Comparison of ENCODE assay signal across 8 cellular contexts in genomic region chr11:47213985-47214564, GRCh38. TPM values are rescaled to one million over a fixed set of nuclear protein-coding genes. Genes with fewer than 3 reads are reported as not detected.
DNase-seq lines count a peak whose midpoint lies in the region; TF ChIP-seq lines count a peak whose summit lies in the region.

No MANE protein-coding gene starts in this region.

- peaks cover 6% of the 10 kb centered on the region for H3K27me3 Mint-ChIP-seq in HFFc6 (ENCODE audit: insufficient read depth)

- peaks cover 37% of the 10 kb centered on the region for H3K4me1 Mint-ChIP-seq in HFFc6 (ENCODE audit: low read depth)

- DNase-seq in GM04503 (ENCODE audit: low read depth) (peak; percentile 79), HFFc6 (peak; percentile 62), NB4 (ENCODE audit: low read depth) (peak; percentile 93), SKM-1 treated with dmso at 0.1 percent for 144 hours (lab: John Stamatoyannopoulos, UW; ENCODE audit: unreplicated experiment) (peak; percentile 82), cardiac muscle cell (ENCODE audit: low read depth in 1 of 2, low spot score in 1 of 2) (peak; percentile 77 to 93), transverse colon (peak; percentile 94)
- peak; percentile 61 for DNase-seq in activated naive CD8-positive, alpha-beta T cell treated with anti-CD3 and anti-CD28 coated beads, Interleukin-2, amount 50 U/mL, for 16 hours (ENCODE audit: low read depth, low spot score)

- peak overlapping the region; percentile 91 for H3K4me3 Mint-ChIP-seq in HFFc6

- no peaks in the 10 kb centered on the region for H3K9me3 Mint-ChIP-seq in HFFc6

- peak overlapping the region; percentile 67 for H3K4me3 ChIP-seq in NB4 (ENCODE audit: low read depth, low read length)
- H3K4me3 ChIP-seq in cardiac muscle cell, result peak overlapping the region; percentile 42
- peak overlapping the region; percentile 71 for H3K4me3 ChIP-seq in parathyroid adenoma (ENCODE audit: low read depth, low read length)
- H3K4me3 ChIP-seq in transverse colon, result peak overlapping the region; percentile 52 to 77 (median 58)

- H3K36me3 ChIP-seq in cardiac muscle cell (no peaks in the 10 kb centered on the region), parathyroid adenoma (ENCODE audit: control insufficient read depth, insufficient read depth, low read length) (no peaks in the 10 kb centered on the region), transverse colon (peaks cover 0 to 7% (median 0%) of the 10 kb centered on the region in 4 donors)

- in situ Hi-C loops in transverse colon (cut with MboI; ENCODE audit: low pct_ligation_motif_present in 1 of 4, low pct_unique_long_range_greater_than_20kb in 1 of 4, low sequenced_read_pairs in 3 of 4), result no loop called here

- H3K27ac ChIP-seq in cardiac muscle cell, result no peak overlapping the region
- peak overlapping the region; percentile 74 for H3K27ac ChIP-seq in parathyroid adenoma
- peak overlapping the region; percentile 96 to 98 (median 97) for H3K27ac ChIP-seq in transverse colon

- peak overlapping the region; percentile 93 for H2AFZ ChIP-seq in parathyroid adenoma

- peak; percentile 74 for TF ChIP-seq POLR2A in NB4 (IDR thresholded peaks at IDR 0.05; ENCODE audit: extremely low read depth, insufficient read length)
- peak; percentile 86 for TF ChIP-seq POLR2A in transverse colon (IDR thresholded peaks at IDR 0.05)

- peaks cover 14% of the 10 kb centered on the region for H3K36me3 Mint-ChIP-seq in HFFc6 (ENCODE audit: low read depth)

- H3K4me1 ChIP-seq in cardiac muscle cell (ENCODE audit: low read depth), result peaks cover 24% of the 10 kb centered on the region
- no peaks in the 10 kb centered on the region for H3K4me1 ChIP-seq in parathyroid adenoma
- H3K4me1 ChIP-seq in transverse colon, result peaks cover 16 to 27% (median 22%) of the 10 kb centered on the region in 4 donors

- H3K27me3 ChIP-seq in cardiac muscle cell, result no peaks in the 10 kb centered on the region
- no peaks in the 10 kb centered on the region for H3K27me3 ChIP-seq in parathyroid adenoma (ENCODE audit: control insufficient read depth, insufficient read depth, low read length)
- H3K27me3 ChIP-seq in transverse colon, result no peaks in the 10 kb centered on the region

- H3K9ac ChIP-seq in parathyroid adenoma, result no peak overlapping the region

- H3K4me2 ChIP-seq in parathyroid adenoma (ENCODE audit: low read length), result peak overlapping the region; percentile 77

- intact Hi-C loops in transverse colon (cut with DNase I; ENCODE audit: low total_unique reads), result no loop called here

- no peak for TF ChIP-seq EP300 in transverse colon (IDR thresholded peaks at IDR 0.05; ENCODE audit: low read depth)

- WGBS in transverse colon (ENCODE audit: low coverage in 1 of 2), 2 donors, result 5 to 7% methylated on average over 7 to 20 of the region's 20 CpGs

- no peaks in the 10 kb centered on the region for H3K79me2 ChIP-seq in parathyroid adenoma

- no peaks in the 10 kb centered on the region for H3K9me3 ChIP-seq in cardiac muscle cell (ENCODE audit: low read depth)
- H3K9me3 ChIP-seq in parathyroid adenoma (ENCODE audit: control insufficient read depth, low read length), result no peaks in the 10 kb centered on the region
- H3K9me3 ChIP-seq in transverse colon, result no peaks in the 10 kb centered on the region

- no peak for TF ChIP-seq CTCF in HFFc6 (IDR thresholded peaks at IDR 0.05)
- no peak for TF ChIP-seq CTCF in NB4 (IDR thresholded peaks at IDR 0.05; ENCODE audit: low read depth, low read length)
- no peak for TF ChIP-seq CTCF in cardiac muscle cell (IDR thresholded peaks at IDR 0.05; ENCODE audit: low read depth, low read length)
- TF ChIP-seq CTCF in parathyroid adenoma (IDR thresholded peaks at IDR 0.05), result no peak
- no peak for TF ChIP-seq CTCF in transverse colon (IDR thresholded peaks at IDR 0.05)

- H3K27ac Mint-ChIP-seq in HFFc6, result peak overlapping the region; percentile 94

RNA-seq across cellular contexts. Expression of gene DDB2, which starts 0.7 kb away (rescaled TPM):
- 10 to 100 TPM; 23.6 to 38.7 (median 33.7) TPM for total RNA-seq in HFFc6 (2021; fragmentation: NEBNext Ultra II Directional; extraction: Animal tissue kit (Norgen Biotek cat#: 25700))
- 45.1 and 79.4 TPM in 2 replicates for total RNA-seq in cardiac muscle cell
- polyA plus RNA-seq in cardiac muscle cell, result 40.5 and 65.2 TPM in 2 replicates
- 10 to 100 TPM in 3 of 4 donors, 1 to 10 TPM in 1; 8.6 to 45.4 (median 28.6) TPM for total RNA-seq in transverse colon

RNA-seq across cellular contexts. Expression of gene PACSIN3, which starts 27.8 kb away (rescaled TPM):
- total RNA-seq in HFFc6 (2021; fragmentation: NEBNext Ultra II Directional; extraction: Animal tissue kit (Norgen Biotek cat#: 25700)), result 10 to 100 TPM; 10.3 to 30.9 (median 22.1) TPM
- total RNA-seq in cardiac muscle cell, result 62.6 and 113 TPM in 2 replicates
- 79.8 and 116 TPM in 2 replicates for polyA plus RNA-seq in cardiac muscle cell
- 10 to 100 TPM in 2 of 4 donors, 1 to 10 TPM in 2; 1.2 to 13.9 (median 9.8) TPM for total RNA-seq in transverse colon

RNA-seq across cellular contexts. Expression of gene ACP2, which starts 34.5 kb away (rescaled TPM):
- total RNA-seq in HFFc6 (2021; fragmentation: NEBNext Ultra II Directional; extraction: Animal tissue kit (Norgen Biotek cat#: 25700)), result 10 to 100 TPM; 33.4 to 37.4 (median 36.1) TPM
- total RNA-seq in cardiac muscle cell (87.7 and 94.0 TPM in 2 replicates), transverse colon (100 to 1,000 TPM in 1 of 4 donors, 10 to 100 TPM in 3; 66.3 to 120 (median 88.9) TPM)
- 67.1 and 67.5 TPM in 2 replicates for polyA plus RNA-seq in cardiac muscle cell

RNA-seq across cellular contexts. Expression of gene ARFGAP2, which starts 37.4 kb away (rescaled TPM):
- 10 to 100 TPM; 58.2 to 64.0 (median 61.1) TPM for total RNA-seq in HFFc6 (2021; fragmentation: NEBNext Ultra II Directional; extraction: Animal tissue kit (Norgen Biotek cat#: 25700))
- total RNA-seq in cardiac muscle cell (136 and 143 TPM in 2 replicates), transverse colon (100 to 1,000 TPM; 123 to 213 (median 132) TPM)
- 107 and 126 TPM in 2 replicates for polyA plus RNA-seq in cardiac muscle cell

RNA-seq across cellular contexts. Expression of gene NR1H3, which starts 43.7 kb away (rescaled TPM):
- total RNA-seq in HFFc6 (2021; fragmentation: NEBNext Ultra II Directional; extraction: Animal tissue kit (Norgen Biotek cat#: 25700)), result 10 to 100 TPM in 2 of 6 experiments, 1 to 10 TPM in 4; 5.4 to 11.2 (median 9.2) TPM
- total RNA-seq in cardiac muscle cell, result 21.4 and 31.6 TPM in 2 replicates
- polyA plus RNA-seq in cardiac muscle cell, result 16.2 and 30.6 TPM in 2 replicates
- 100 to 1,000 TPM in 3 of 4 donors, 10 to 100 TPM in 1; 28.7 to 124 (median 113) TPM for total RNA-seq in transverse colon
